ENCODE assay signal across 1 cellular context in genomic region chr2:143477724-143478443, GRCh38.
TF ChIP-seq lines count a peak whose summit lies in the region.

No MANE protein-coding gene starts in this region.

TF ChIP-seq in SK-N-SH treated with all-trans-retinoic acid at 6 μM for 48 hours, 23 proteins besides CTCF, POLR2A, EP300 and RAD21 (continued from another document):
- no peak for TF ChIP-seq TSHZ2 (CRISPR knock-in tag; IDR thresholded peaks at IDR 0.05)
- TF ChIP-seq ZNF565 (CRISPR knock-in tag; conservative IDR thresholded peaks at IDR 0.05; ENCODE audit: low read depth), result no peak
- no peak for TF ChIP-seq ZFP3 (CRISPR knock-in tag; IDR thresholded peaks at IDR 0.05)
